In the genomic region with DNA sequence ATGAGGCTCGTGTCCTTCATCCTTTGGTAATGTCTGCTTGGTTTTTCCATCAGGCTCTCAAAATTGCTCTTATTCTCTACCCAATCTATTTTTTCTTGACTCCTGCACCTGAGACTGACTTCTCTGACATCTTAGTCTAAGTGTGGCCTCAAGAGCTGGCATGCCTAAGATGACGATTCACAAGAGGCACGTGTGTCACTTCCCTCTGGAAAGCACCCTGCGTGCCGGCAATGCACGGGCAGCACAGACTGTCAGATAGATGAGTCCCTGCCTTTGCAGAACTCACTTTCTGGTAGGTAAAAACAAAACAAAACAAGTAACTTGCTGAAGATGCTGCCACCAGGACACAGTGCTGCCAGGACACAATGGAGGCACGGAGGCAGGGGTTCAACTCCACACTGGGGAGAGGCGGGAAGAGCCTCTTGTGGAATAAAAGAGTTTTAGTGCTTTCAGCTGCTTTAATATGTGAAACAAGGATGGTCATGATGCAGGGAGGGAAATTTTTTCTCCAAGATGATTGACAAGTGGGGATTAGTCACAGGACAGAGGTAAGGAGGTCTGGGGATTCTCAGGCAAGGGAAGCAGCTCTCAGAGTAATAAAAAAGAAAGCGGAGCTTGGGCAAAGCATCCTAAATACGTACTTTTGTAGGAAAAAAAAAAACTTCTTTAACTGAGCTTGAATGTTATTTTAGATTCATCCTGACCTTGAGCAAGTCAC, we compare ENCODE assay signal across 15 cellular contexts. TPM values are rescaled to one million over a fixed set of nuclear protein-coding genes. Genes with fewer than 3 reads are reported as not detected.
DNase-seq lines count a peak whose midpoint lies in the region; ATAC-seq, FAIRE-seq and TF ChIP-seq lines count a peak whose summit lies in the region.
"Had no signal": no experiment of that assay in that cellular context is flagged by ENCODE, and none has a peak within 500 bp of the region (broad histone marks: within the 10 kb centered on the region; RNA-seq: fewer than 3 reads in every experiment).

No MANE protein-coding gene starts in this region.

- H3K36me3 Mint-ChIP-seq in CD4-positive, alpha-beta memory T cell: peaks cover 8 to 27% of the 10 kb centered on the region in 2 donors

- H3K79me2 ChIP-seq in GM12878 (ENCODE audit: control insufficient read depth, insufficient read depth, low read length): no peaks in the 10 kb centered on the region

- intact Hi-C loops in GM12878 (cut with micrococcal nuclease; ENCODE audit: unreplicated experiment): loop anchor here (2.0 kb wide), 1 partner anchor 28 kb away; no protein-coding TSS in a partner anchor
- intact Hi-C loops in CD4-positive, alpha-beta memory T cell (cut with micrococcal nuclease): no loop called here

- 11% methylated on average over 10 of the region's 10 CpGs for WGBS in GM12878 (ENCODE audit: insufficient coverage, insufficient replicate concordance, low lambda C conversion rate, missing lambda C conversion rate)

- no peak overlapping the region for H3K9ac ChIP-seq in GM12878 (ENCODE audit: control insufficient read depth, insufficient read depth, low read length)
- H3K9ac ChIP-seq: SK-N-SH had no signal

- no peak for TF ChIP-seq POLR2A in GM12878 (IDR thresholded peaks at IDR 0.05; ENCODE audit: low read depth, low read length)

- H3K27ac ChIP-seq in GM12878 (ENCODE audit: control insufficient read depth, insufficient read depth): peak overlapping the region; percentile 63
- no peak overlapping the region for H3K27ac ChIP-seq in CD4-positive, alpha-beta memory T cell (ENCODE audit: low read depth, low read length)
- H3K27ac ChIP-seq: vagina had no signal

- H3K36me3 ChIP-seq in GM12878 (ENCODE audit: control insufficient read depth in 2 of 2, insufficient read depth in 2 of 2, low read length in 1 of 2): no peaks in the 10 kb centered on the region; a peak in 2 of 4 replicates
- H3K36me3 ChIP-seq in CD4-positive, alpha-beta memory T cell (ENCODE audit: insufficient read depth, low read length): no peaks in the 10 kb centered on the region

- no peak overlapping the region for H3K4me3 Mint-ChIP-seq in CD4-positive, alpha-beta memory T cell
- H3K4me3 Mint-ChIP-seq: nephron had no signal

- peak; percentile 67 for FAIRE-seq in GM18507 (lab: Jason Lieb, UNC)
- FAIRE-seq in GM12878 (lab: Jason Lieb, UNC): peak; percentile 91
- FAIRE-seq in HTR-8/SVneo (lab: Jason Lieb, UNC): no peak

- H3K27me3 Mint-ChIP-seq in CD4-positive, alpha-beta memory T cell: no peaks in the 10 kb centered on the region

- RAD21 ChIA-PET in GM12878 (lab: Charles Lee; ENCODE audit: unreplicated experiment): interaction anchor here (1.2 to 2.2 kb wide), 3 partner anchors 28 to 229 kb away, joined by 3 to 7 read pairs (median 3); a partner anchor contains a TSS

- H3K4me3 ChIP-seq in GM12878: no peak overlapping the region
- no peak overlapping the region for H3K4me3 ChIP-seq in CD4-positive, alpha-beta memory T cell (ENCODE audit: low read length in 2 of 2)
- H3K4me3 ChIP-seq: vagina had no signal

- TF ChIP-seq RAD21 in GM12878 (IDR thresholded peaks at IDR 0.05; ENCODE audit: insufficient read depth, low read depth, low read length): no peak

- H3K4me1 ChIP-seq in GM12878 (ENCODE audit: control insufficient read depth, insufficient read depth, low read length): no peaks in the 10 kb centered on the region
- H3K4me1 ChIP-seq in CD4-positive, alpha-beta memory T cell (ENCODE audit: insufficient read depth, low read length): no peaks in the 10 kb centered on the region
- H3K4me1 ChIP-seq: vagina had no signal

- in situ Hi-C loops in GM12878 (cut with MboI): no loop called here

- SMC1A ChIA-PET in GM12878 (lab: Charles Lee; ENCODE audit: uncharacterized antibody, unreplicated experiment): interaction anchor here (0.8 to 1.4 kb wide), 5 partner anchors 9 to 58 kb away, joined by 3 to 6 read pairs (median 4); no protein-coding TSS in a partner anchor

- H3K4me1 Mint-ChIP-seq in CD4-positive, alpha-beta memory T cell: peaks cover 0 to 4% (median 2%) of the 10 kb centered on the region in 4 donors

- peak in 1 of 2 experiments; percentile 37; a peak in 1 of 4 replicates for TF ChIP-seq EP300 in GM12878 (IDR thresholded peaks at IDR 0.05; ENCODE audit: borderline replicate concordance in 1 of 2, control insufficient read depth in 1 of 2, low read depth in 2 of 2, low read length in 2 of 2)

- H4K20me1 ChIP-seq in GM12878 (ENCODE audit: control insufficient read depth, insufficient read depth): no peaks in the 10 kb centered on the region

- H3K27me3 ChIP-seq in GM12878 (replicated peaks in 1 of 2; ENCODE audit: control insufficient read depth in 2 of 2, insufficient read depth in 2 of 2, low read length in 1 of 2): no peaks in the 10 kb centered on the region
- no peaks in the 10 kb centered on the region for H3K27me3 ChIP-seq in CD4-positive, alpha-beta memory T cell (ENCODE audit: insufficient read depth, low read length)
- H3K27me3 ChIP-seq: vagina had no signal

- POLR2A ChIA-PET in GM12878 (lab: Charles Lee): interaction anchor here (0.7 to 1.5 kb wide), 3 partner anchors 21 to 331 kb away, joined by 3 to 5 read pairs (median 3); no protein-coding TSS in a partner anchor
- POLR2A ChIA-PET in CD4-positive, alpha-beta memory T cell (lab: Charles Lee; ENCODE audit: partially characterized antibody): no interaction called here

- H2AFZ ChIP-seq in GM12878 (ENCODE audit: control insufficient read depth, low read depth, low read length): peak overlapping the region; percentile 46

- CTCF ChIA-PET in GM12878 (lab: Yijun Ruan, JAX): interaction anchor here (0.6 to 1.1 kb wide), 3 partner anchors 10 to 77 kb away, joined by 3 to 4 read pairs (median 3); no protein-coding TSS in a partner anchor
- CTCF ChIA-PET in CD4-positive, alpha-beta memory T cell (lab: Charles Lee; ENCODE audit: partially characterized antibody): no interaction called here

- no TSS peak for BruUV-seq in GM12878 (replicated peaks; lab: Mats Ljungman, UMichigan)

- H3K4me2 ChIP-seq in GM12878 (ENCODE audit: control insufficient read depth, insufficient read depth): peak overlapping the region; percentile 53
- H3K4me2 ChIP-seq: SK-N-SH had no signal

- TF ChIP-seq CTCF in GM12878 (IDR thresholded peaks at IDR 0.05 in 2 of 3, conservative IDR thresholded peaks at IDR 0.05 in 1 of 3; ENCODE audit: control insufficient read depth in 2 of 3, extremely low read depth in 1 of 3, insufficient read depth in 1 of 3, low read depth in 3 of 3, low read length in 3 of 3): no peak

- DNase-seq in GM18507 (ENCODE audit: extremely low spot score, insufficient read length, low read depth) (peak; percentile 17), GM12878 (ENCODE audit: low read depth, low spot score) (peak; percentile 47), HTR-8/SVneo (ENCODE audit: insufficient read length, low spot score) (no peak), DMS153 treated with DMSO at 0.1 percent for 48 hours (lab: John Stamatoyannopoulos, UW; ENCODE audit: unreplicated experiment) (no peak), NCI-H2227 treated with DMSO at 0.1 percent for 48 hours (lab: John Stamatoyannopoulos, UW) (no peak)
- no peak for DNase-seq in CD4-positive, alpha-beta memory T cell
- DNase-seq: DMS79 treated with DMSO at 0.1 percent for 48 hours; NCI-H1694 treated with DMSO at 0.1 percent for 48 hours; SK-N-SH; stimulated activated CD4-positive, alpha-beta T cell treated with anti-CD3 and anti-CD28 coated beads, Interleukin-4, amount 100 ng/mL, for 1 hour had no signal

- no peaks in the 10 kb centered on the region for H3K9me3 Mint-ChIP-seq in CD4-positive, alpha-beta memory T cell
- H3K9me3 Mint-ChIP-seq: nephron had no signal

- H3K27ac Mint-ChIP-seq in CD4-positive, alpha-beta memory T cell: peak overlapping the region in 3 of 7 donors; percentile 0 to 28 (median 12)
- H3K27ac Mint-ChIP-seq: nephron had no signal

- ATAC-seq in GM19397 (IDR thresholded peaks at IDR 0.05; ENCODE audit: unreplicated experiment) (peak; percentile 97), HG03025 (IDR thresholded peaks at IDR 0.05; ENCODE audit: low FRiP score, unreplicated experiment) (peak; percentile 93), GM12878 (peak; percentile 100)

- H3K9me3 ChIP-seq in GM12878 (replicated peaks; ENCODE audit: control insufficient read depth, insufficient read depth, low read length): no peaks in the 10 kb centered on the region
- H3K9me3 ChIP-seq in CD4-positive, alpha-beta memory T cell (ENCODE audit: control insufficient read depth in 1 of 2, low read length in 2 of 2): no peaks in the 10 kb centered on the region
- H3K9me3 ChIP-seq: SK-N-SH, vagina had no signal

RNA-seq across cellular contexts. Expression of a gene that starts 27.3 kb away (rescaled TPM):
- 49.2 and 49.6 TPM in 2 replicates for total RNA-seq in GM12878 (2013; cell fraction: nucleolus; rRNA removed)
- total RNA-seq in GM12878 (2014; rRNA removed) (63.2 and 76.9 TPM in 2 replicates), GM12878 (2014; rRNA removed; fragmentation: Illumina TruSeq; extraction: Trizol) (63.9 and 68.7 TPM in 2 replicates), GM12878 (2021) (60.2 and 60.4 TPM in 2 replicates)
- 29.6 TPM for polyA plus RNA-seq in GM12878 (2011; ENCODE audit: low read depth)
- polyA plus RNA-seq in GM12878 (2011; rRNA removed) (106 and 119 TPM in 2 replicates), GM12878 (2014; fragmentation: Illumina TruSeq; extraction: Trizol) (78.6 and 87.4 TPM in 2 replicates), GM12878 (2014; fragmentation: Nextera tagmentation; extraction: Ambion mirVana) (100 to 1,000 TPM; 120 to 129 TPM), GM12878 (2014; rRNA removed) (57.8 and 76.8 TPM in 2 replicates), GM12878 (2016; fragmentation: Nextera tagmentation; extraction: Ambion mirVana) (100 to 1,000 TPM; 119 to 122 TPM)
- polyA plus RNA-seq in GM12878 (2011; cell fraction: cytosol; rRNA removed): 126 and 164 TPM in 2 replicates
- polyA plus RNA-seq in GM12878 (2011; cell fraction: nucleus; rRNA removed): 57.7 and 65.9 TPM in 2 replicates
- polyA plus RNA-seq in GM12878 (2012): 46.7 and 56.5 TPM in 2 replicates
- polyA minus RNA-seq in GM12878 (2011; rRNA and poly(A)+ RNA removed): 30.7 and 34.2 TPM in 2 replicates
- 8.8 and 20.5 TPM in 2 replicates for polyA minus RNA-seq in GM12878 (2011; cell fraction: cytosol; rRNA and poly(A)+ RNA removed)
- polyA minus RNA-seq in GM12878 (2011; cell fraction: nucleus; rRNA and poly(A)+ RNA removed): 8.0 and 8.1 TPM in 2 replicates
- total RNA-seq in CD4-positive, alpha-beta memory T cell: 10 to 100 TPM; 22.8 to 27.0 TPM
- 10 to 100 TPM; 61.0 to 86.7 TPM for polyA plus RNA-seq in CD4-positive, alpha-beta memory T cell

RNA-seq across cellular contexts. Expression of a gene that starts 51.2 kb away (rescaled TPM):
- total RNA-seq in GM12878 (2013; cell fraction: nucleolus; rRNA removed): not detected in 2 replicates
- total RNA-seq in GM12878 (2014; rRNA removed): not detected in 2 replicates
- total RNA-seq in GM12878 (2014; rRNA removed; fragmentation: Illumina TruSeq; extraction: Trizol): not detected in 2 replicates
- not detected in 2 replicates for total RNA-seq in GM12878 (2021)
- not detected for polyA plus RNA-seq in GM12878 (2011; ENCODE audit: low read depth)
- not detected in 2 replicates for polyA plus RNA-seq in GM12878 (2011; rRNA removed)
- not detected in 2 replicates for polyA plus RNA-seq in GM12878 (2011; cell fraction: cytosol; rRNA removed)
- polyA plus RNA-seq in GM12878 (2011; cell fraction: nucleus; rRNA removed): not detected in 2 replicates
- not detected in 2 replicates for polyA plus RNA-seq in GM12878 (2012)
- polyA plus RNA-seq in GM12878 (2014; fragmentation: Illumina TruSeq; extraction: Trizol): not detected in 2 replicates
- polyA plus RNA-seq in GM12878 (2014; fragmentation: Nextera tagmentation; extraction: Ambion mirVana): not detected
- polyA plus RNA-seq in GM12878 (2014; rRNA removed): not detected in 2 replicates
- not detected for polyA plus RNA-seq in GM12878 (2016; fragmentation: Nextera tagmentation; extraction: Ambion mirVana)
- not detected in 2 replicates for polyA minus RNA-seq in GM12878 (2011; rRNA and poly(A)+ RNA removed)
- polyA minus RNA-seq in GM12878 (2011; cell fraction: cytosol; rRNA and poly(A)+ RNA removed): not detected in 2 replicates
- not detected in 2 replicates for polyA minus RNA-seq in GM12878 (2011; cell fraction: nucleus; rRNA and poly(A)+ RNA removed)
- not detected for total RNA-seq in CD4-positive, alpha-beta memory T cell
- polyA plus RNA-seq in CD4-positive, alpha-beta memory T cell: not detected
- total RNA-seq: dermis microvascular lymphatic vessel endothelial cell, vagina had no signal
- polyA plus RNA-seq: SK-N-SH had no signal

Comparison
In these comparisons a context has a peak if more than half of its experiments do, and no peak if none do; other contexts are left out.
1. DNase-seq: peak in GM18507 (single experiment) and GM12878 (single experiment); none in HTR-8/SVneo (single experiment), DMS153 treated with DMSO at 0.1 percent for 48 hours (single experiment), CD4-positive, alpha-beta memory T cell (0 of 5) and NCI-H2227 treated with DMSO at 0.1 percent for 48 hours (single experiment).
2. Peak in every context shown above with its lines, with median percentiles within 50 percentile points of each other: ATAC-seq.